23 cellular contexts compared by ENCODE assay signal in the genomic region with DNA sequence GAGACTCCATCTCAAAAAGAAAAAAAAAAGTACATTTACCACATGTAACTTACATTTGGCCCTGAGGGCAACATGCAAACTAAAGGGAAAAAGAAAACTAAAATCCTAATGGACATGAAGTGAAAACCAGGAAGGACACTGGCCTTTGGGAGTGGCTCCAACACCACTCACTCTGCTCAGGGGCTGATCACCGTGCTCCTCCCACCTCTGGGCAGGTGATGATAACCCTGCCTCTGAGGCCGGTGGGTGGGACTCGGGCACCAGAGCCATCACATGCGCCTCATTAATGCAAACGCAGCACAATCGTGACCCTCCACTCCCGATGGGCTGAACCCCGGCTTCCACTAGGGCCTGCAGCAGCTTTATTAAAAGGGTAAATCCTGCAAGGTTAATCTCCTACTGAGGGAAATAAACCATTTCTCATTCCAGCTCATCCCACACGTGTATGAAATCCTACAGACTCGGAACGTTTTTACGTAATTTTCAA.
"Had no signal": no experiment of that assay in that cellular context is flagged by ENCODE, and none has a peak within 500 bp of the region (broad histone marks: within the 10 kb centered on the region; RNA-seq: fewer than 3 reads in every experiment).

No MANE protein-coding gene starts in this region.

- H3K27me3 Mint-ChIP-seq: naive thymus-derived CD4-positive, alpha-beta T cell had no signal

- H3K4me1 Mint-ChIP-seq: endodermal cell had no signal

- H3K27ac Mint-ChIP-seq: endodermal cell, neural progenitor cell had no signal

- DNase-seq: colonic mucosa; dermis blood vessel endothelial cell; endodermal cell; foreskin melanocyte; head of caudate nucleus; left ventricle myocardium superior; mesenchymal stem cell; naive thymus-derived CD4-positive, alpha-beta T cell; nucleus accumbens; right lobe of liver; stimulated activated CD4-positive, alpha-beta T cell treated with anti-CD3 and anti-CD28 coated beads, Interleukin-4, amount 100 ng/mL, for 1 hour; stimulated activated CD8-positive, alpha-beta memory T cell treated with anti-CD3 and anti-CD28 coated beads, Interleukin-4, amount 100 ng/mL, for 48 hours; stimulated activated naive CD8-positive, alpha-beta T cell treated with anti-CD3 and anti-CD28 coated beads, Interleukin-15, Interleukin-2, amounts not matched to agents 100 U/mL and 50 U/mL, for 24 hours; thyroid gland; upper lobe of left lung; uterus had no signal

- H3K27ac ChIP-seq: colonic mucosa, hepatocyte, neural progenitor cell, parathyroid adenoma, prostate gland, right lobe of liver, suprapubic skin, thyroid gland, upper lobe of left lung, uterus had no signal

- H3K4me3 Mint-ChIP-seq: endodermal cell, neural progenitor cell had no signal

- H3K9me3 Mint-ChIP-seq: endodermal cell; naive thymus-derived CD4-positive, alpha-beta T cell; neural progenitor cell; stimulated activated effector memory CD8-positive, alpha-beta T cell treated with anti-CD3 and anti-CD28 coated beads, Interleukin-12 subunit alpha, Interleukin-12 subunit beta, amount 100 ng/mL, for 72 hours had no signal

- ATAC-seq: left colon; left ventricle myocardium superior; naive thymus-derived CD4-positive, alpha-beta T cell; right lobe of liver; stimulated activated effector memory CD8-positive, alpha-beta T cell treated with anti-CD3 and anti-CD28 coated beads, Interleukin-12 subunit alpha, Interleukin-12 subunit beta, amount 100 ng/mL, for 72 hours; stimulated activated naive CD8-positive, alpha-beta T cell treated with anti-CD3 and anti-CD28 coated beads, Interleukin-15, Interleukin-2, amounts not matched to agents 100 U/mL and 50 U/mL, for 24 hours had no signal
